In genomic region chr15:29270169-29270955, GRCh38 we compare ENCODE assay signal across 8 cellular contexts. TPM values are rescaled to one million over a fixed set of nuclear protein-coding genes. Genes with fewer than 3 reads are reported as not detected.
DNase-seq lines count a peak whose midpoint lies in the region; ATAC-seq, FAIRE-seq and TF ChIP-seq lines count a peak whose summit lies in the region.

No MANE protein-coding gene starts in this region.

- H3K27me3 Mint-ChIP-seq in WTC11 (ENCODE audit: low read depth): no peaks in the 10 kb centered on the region

- DNase-seq in WTC11 (ENCODE audit: low spot score) (no peak), fibroblast of gingiva (ENCODE audit: low read depth) (peak; percentile 32), pancreas (no peak), NCI-H748 treated with DMSO at 0.1 percent for 48 hours (lab: John Stamatoyannopoulos, UW) (no peak), ureter (ENCODE audit: low spot score) (no peak)

- ATAC-seq in GM19463 (IDR thresholded peaks at IDR 0.05; ENCODE audit: unreplicated experiment): peak; percentile 21
- ATAC-seq in HG03469 (IDR thresholded peaks at IDR 0.05; ENCODE audit: unreplicated experiment): peak; percentile 13
- ATAC-seq in WTC11: no peak
- peak in 2 of 4 donors; percentile 31 to 37 for ATAC-seq in pancreas

- peak overlapping the region; percentile 98 for H3K27ac ChIP-seq in DOHH2 (ENCODE audit: low read depth, low read length)
- peak overlapping the region in 3 of 4 donors; percentile 66 to 90 (median 83) for H3K27ac ChIP-seq in pancreas

- no peaks in the 10 kb centered on the region for H3K36me3 Mint-ChIP-seq in WTC11

- no peak for TF ChIP-seq CTCF in DOHH2 (IDR thresholded peaks at IDR 0.05; ENCODE audit: low read depth, low read length, poor library complexity, severe bottlenecking)
- no peak for TF ChIP-seq CTCF in WTC11 (IDR thresholded peaks at IDR 0.05)
- no peak for TF ChIP-seq CTCF in pancreas (IDR thresholded peaks at IDR 0.05)

- H3K9me2 ChIP-seq in DOHH2 (replicated peaks; ENCODE audit: control insufficient read depth, low read length): no peaks in the 10 kb centered on the region

- peaks cover 48% of the 10 kb centered on the region for H3K4me1 ChIP-seq in DOHH2 (ENCODE audit: control insufficient read depth, low read length)
- H3K4me1 ChIP-seq in pancreas: peaks cover 15 to 27% (median 24%) of the 10 kb centered on the region in 3 donors

- no peaks in the 10 kb centered on the region for H3K9me3 ChIP-seq in DOHH2 (ENCODE audit: control insufficient read depth, insufficient read depth, low read length)
- H3K9me3 ChIP-seq in pancreas: no peaks in the 10 kb centered on the region

- peaks cover 14% of the 10 kb centered on the region for H3F3A ChIP-seq in DOHH2 (ENCODE audit: control insufficient read depth, insufficient read depth)

- H3K4me2 ChIP-seq in DOHH2 (ENCODE audit: low read length): peak overlapping the region; percentile 86

- no peaks in the 10 kb centered on the region for H3K27me3 ChIP-seq in DOHH2 (ENCODE audit: control insufficient read depth, low read length)
- no peaks in the 10 kb centered on the region for H3K27me3 ChIP-seq in pancreas

- no peak for FAIRE-seq in pancreas (lab: Jason Lieb, UNC)

- peak overlapping the region; percentile 91 for H3K27ac Mint-ChIP-seq in WTC11

- intact Hi-C loops in pancreas (cut with DNase I): loop anchor here in 1 of 3 donors (10.0 kb wide), 1 partner anchor 64 kb away; no protein-coding TSS in a partner anchor

- peaks cover 19% of the 10 kb centered on the region for H3K36me3 ChIP-seq in DOHH2 (ENCODE audit: control insufficient read depth, low read length)
- H3K36me3 ChIP-seq in pancreas: no peaks in the 10 kb centered on the region

- POLR2A ChIA-PET in WTC11 (lab: Charles Lee): no interaction called here

- peaks cover 41% of the 10 kb centered on the region for H3K79me2 ChIP-seq in DOHH2 (ENCODE audit: control insufficient read depth, low read length)

- peak overlapping the region; percentile 79 for H3K4me3 Mint-ChIP-seq in WTC11

- CTCF ChIA-PET in WTC11 (lab: Charles Lee): no interaction called here

- H3K4me3 ChIP-seq in DOHH2 (ENCODE audit: low read length) (peak overlapping the region; percentile 96), pancreas (peak overlapping the region; percentile 70 to 98 (median 84))

- H3K9me3 Mint-ChIP-seq in WTC11: no peaks in the 10 kb centered on the region

- peaks cover 33% of the 10 kb centered on the region for H3K4me1 Mint-ChIP-seq in WTC11

- H4K20me1 ChIP-seq in DOHH2 (ENCODE audit: control insufficient read depth, insufficient read depth, low read depth, low read length): peaks cover 7% of the 10 kb centered on the region

- 2 to 6% methylated on average over 8 of the region's 8 CpGs for WGBS in pancreas, 2 donors

TF ChIP-seq in WTC11, 78 proteins besides CTCF, POLR2A, EP300 and RAD21:
- TF ChIP-seq E2F1 (CRISPR knock-in tag; IDR thresholded peaks at IDR 0.05) (no peak), RORB (CRISPR knock-in tag; IDR thresholded peaks at IDR 0.05) (no peak), ZBTB21 (CRISPR knock-in tag; IDR thresholded peaks at IDR 0.05; ENCODE audit: borderline replicate concordance) (no peak), ZNF416 (CRISPR knock-in tag; IDR thresholded peaks at IDR 0.05) (no peak)

RNA-seq across cellular contexts. Expression of gene NSMCE3, which starts 0.7 kb away (rescaled TPM):
- 6.6 to 8.5 TPM (median 8.0 TPM) in 3 replicates for total RNA-seq in WTC11 (2021)
- total RNA-seq in pancreas: 1 to 10 TPM; 1.5 to 3.3 (median 1.9) TPM
- polyA plus RNA-seq in pancreas: 1 to 10 TPM; 2.4 to 5.2 TPM
- total RNA-seq in ureter: 8.9 TPM
